In genomic region chr11:61195710-61196109, GRCh38 we compare ENCODE assay signal across 19 cellular contexts. TPM values are rescaled to one million over a fixed set of nuclear protein-coding genes. Genes with fewer than 3 reads are reported as not detected.
DNase-seq lines count a peak whose midpoint lies in the region; ATAC-seq and TF ChIP-seq lines count a peak whose summit lies in the region.
"Had no signal": no experiment of that assay in that cellular context is flagged by ENCODE, and none has a peak within 500 bp of the region (broad histone marks: within the 10 kb centered on the region; RNA-seq: fewer than 3 reads in every experiment).

No MANE protein-coding gene starts in this region.

- ATAC-seq in T-helper 17 cell = no peak

- no peak for TF ChIP-seq POLR2A in sigmoid colon (IDR thresholded peaks at IDR 0.05)

- no peak overlapping the region for H3K4me3 Mint-ChIP-seq in T-helper 17 cell
- H3K4me3 Mint-ChIP-seq: CD4-positive, CD25-positive, alpha-beta regulatory T cell had no signal

- H3K27ac ChIP-seq in BLaER1 (no peak overlapping the region), sigmoid colon (no peak overlapping the region)
- H3K27ac ChIP-seq: SJSA1 had no signal

- H3K4me1 ChIP-seq in BLaER1 (peaks cover 12% of the 10 kb centered on the region), sigmoid colon (no peaks in the 10 kb centered on the region)
- H3K4me1 ChIP-seq: SJSA1 had no signal

- DNase-seq in T-helper 17 cell (no peak), kidney glomerular epithelial cell (lab: John Stamatoyannopoulos, UW) (peak; percentile 13), renal cortical epithelial cell (ENCODE audit: low read depth) (peak; percentile 56), RPMI8226 (no peak), sigmoid colon (no peak), NCI-H82 (lab: John Stamatoyannopoulos, UW) (no peak)
- DNase-seq: CD4-positive, CD25-positive, alpha-beta regulatory T cell; DMS53; GOT3; KG1; NCI-H1417 treated with DMSO at 0.1 percent for 48 hours; NCI-H2029; NCI-H2171; NCI-H446; NCI-H69; OCI-M1 had no signal

- H4K20me1 ChIP-seq in BLaER1 = no peaks in the 10 kb centered on the region

- H3K27ac Mint-ChIP-seq in T-helper 17 cell = peak overlapping the region; percentile 21
- H3K27ac Mint-ChIP-seq: CD4-positive, CD25-positive, alpha-beta regulatory T cell had no signal

- H3K27me3 Mint-ChIP-seq in T-helper 17 cell = peaks cover 27% of the 10 kb centered on the region

- peak overlapping the region; percentile 54 for H3K4me2 ChIP-seq in BLaER1

- no peak overlapping the region for H3K4me3 ChIP-seq in BLaER1
- no peak overlapping the region for H3K4me3 ChIP-seq in sigmoid colon
- H3K4me3 ChIP-seq: SJSA1 had no signal

- TF ChIP-seq CTCF in sigmoid colon (IDR thresholded peaks at IDR 0.05) = no peak

- no peak overlapping the region for H3K9ac ChIP-seq in BLaER1

- H3K36me3 Mint-ChIP-seq in T-helper 17 cell (ENCODE audit: low read depth) = no peaks in the 10 kb centered on the region
- H3K36me3 Mint-ChIP-seq: CD4-positive, CD25-positive, alpha-beta regulatory T cell had no signal

- intact Hi-C loops in sigmoid colon (cut with DNase I) = no loop called here

- no peak for TF ChIP-seq EP300 in sigmoid colon (IDR thresholded peaks at IDR 0.05)

- 80 to 83% methylated on average over 8 of the region's 8 CpGs for WGBS in sigmoid colon, 2 donors

- no peaks in the 10 kb centered on the region for H3K36me3 ChIP-seq in BLaER1
- no peaks in the 10 kb centered on the region for H3K36me3 ChIP-seq in sigmoid colon
- H3K36me3 ChIP-seq: SJSA1 had no signal

- H3K9me3 ChIP-seq in BLaER1 (peaks cover 20% of the 10 kb centered on the region), T-helper 17 cell (ENCODE audit: control insufficient read depth, low read length, poor library complexity, severe bottlenecking) (no peaks in the 10 kb centered on the region), sigmoid colon (peaks cover 0 to 4% (median 2%) of the 10 kb centered on the region in 4 donors)
- H3K9me3 ChIP-seq: SJSA1 had no signal

- H3K27me3 ChIP-seq in BLaER1 = no peaks in the 10 kb centered on the region
- H3K27me3 ChIP-seq in sigmoid colon = no peaks in the 10 kb centered on the region

- no peaks in the 10 kb centered on the region for H3K4me1 Mint-ChIP-seq in T-helper 17 cell
- H3K4me1 Mint-ChIP-seq: CD4-positive, CD25-positive, alpha-beta regulatory T cell had no signal

RNA-seq across cellular contexts. Expression of gene PGA3, which starts 7.6 kb away (rescaled TPM):
- total RNA-seq in T-helper 17 cell (not detected), renal cortical epithelial cell (not detected in 2 replicates), sigmoid colon (1 to 10 TPM in 1 of 4 donors, under 1 TPM in 1, not detected in 2; 0.33 to 2.5 TPM)
- polyA plus RNA-seq in sigmoid colon = 10 to 100 TPM in 2 of 3 donors, under 1 TPM in 1; 0.06 to 25.2 (median 14.3) TPM
- total RNA-seq: A673; CD4-positive, CD25-positive, alpha-beta regulatory T cell; SJSA1 had no signal
- polyA plus RNA-seq: CD4-positive, CD25-positive, alpha-beta regulatory T cell had no signal

RNA-seq across cellular contexts. Expression of gene PGA4, which starts 26.4 kb away (rescaled TPM):
- total RNA-seq in T-helper 17 cell (not detected), renal cortical epithelial cell (not detected in 2 replicates), sigmoid colon (1 to 10 TPM in 2 of 4 donors, not detected in 2; 2.5 to 4.3 TPM)
- 10 to 100 TPM in 1 of 3 donors, 1 to 10 TPM in 1, under 1 TPM in 1; 0.26 to 27.6 (median 5.3) TPM for polyA plus RNA-seq in sigmoid colon
- total RNA-seq: A673; CD4-positive, CD25-positive, alpha-beta regulatory T cell; SJSA1 had no signal
- polyA plus RNA-seq: CD4-positive, CD25-positive, alpha-beta regulatory T cell had no signal

RNA-seq across cellular contexts. Expression of gene VPS37C, which starts 34.5 kb away (rescaled TPM):
- total RNA-seq in T-helper 17 cell (1 to 10 TPM; 3.5 to 5.6 TPM), renal cortical epithelial cell (10.7 and 11.3 TPM in 2 replicates), sigmoid colon (10 to 100 TPM in 3 of 4 donors, 1 to 10 TPM in 1; 8.6 to 25.4 (median 18.5) TPM)
- 10 to 100 TPM; 16.9 to 19.3 (median 18.6) TPM for polyA plus RNA-seq in sigmoid colon

RNA-seq across cellular contexts. Expression of gene PGA5, which starts 45.3 kb away (rescaled TPM):
- not detected for total RNA-seq in T-helper 17 cell
- total RNA-seq in renal cortical epithelial cell = not detected in 2 replicates
- total RNA-seq in sigmoid colon = 1 to 10 TPM in 1 of 4 donors, not detected in 3; 2.1 TPM
- 1 to 10 TPM in 2 of 3 donors, not detected in 1; 1.2 to 1.8 TPM for polyA plus RNA-seq in sigmoid colon
- total RNA-seq: A673; CD4-positive, CD25-positive, alpha-beta regulatory T cell; SJSA1 had no signal
- polyA plus RNA-seq: CD4-positive, CD25-positive, alpha-beta regulatory T cell had no signal

Comparison
In these comparisons a context has a peak if more than half of its experiments do, and no peak if none do; other contexts are left out.
1. DNase-seq: peak in kidney glomerular epithelial cell (single experiment) and renal cortical epithelial cell (single experiment); none in T-helper 17 cell (0 of 3), RPMI8226 (single experiment), sigmoid colon (single experiment) and NCI-H82 (single experiment).